ENCODE assay signal across 21 cellular contexts in the genomic region with DNA sequence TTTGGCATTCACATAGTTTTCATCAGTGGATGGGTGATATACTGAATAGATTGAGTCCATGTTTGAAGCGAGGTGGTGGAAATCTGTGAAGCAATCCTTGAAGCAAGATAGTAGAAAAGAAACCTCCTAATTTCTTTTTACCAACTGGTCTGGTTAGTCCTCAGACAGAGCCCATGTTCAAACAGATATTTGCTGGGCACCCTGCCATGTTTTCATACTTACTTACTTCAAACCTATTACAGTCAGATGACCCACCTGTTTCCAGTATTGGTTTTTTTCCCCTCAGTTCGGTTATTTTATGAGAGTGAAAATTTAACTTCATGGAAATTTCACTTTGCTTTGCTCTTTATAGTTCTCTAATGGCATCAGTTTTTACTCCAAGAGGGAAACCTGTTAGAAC. TPM values are rescaled to one million over a fixed set of nuclear protein-coding genes. Genes with fewer than 3 reads are reported as not detected.
"Had no signal": no experiment of that assay in that cellular context is flagged by ENCODE, and none has a peak within 500 bp of the region (broad histone marks: within the 10 kb centered on the region; RNA-seq: fewer than 3 reads in every experiment).

No MANE protein-coding gene starts in this region.

- DNase-seq: activated CD4-positive, alpha-beta T cell treated with anti-CD3 and anti-CD28 coated beads for 4 hours; activated CD8-positive, alpha-beta memory T cell treated with anti-CD3 and anti-CD28 coated beads, Interleukin-2, amount 50 U/mL, for 4 hours; activated CD8-positive, alpha-beta T cell treated with anti-CD3 and anti-CD28 coated beads for 36 hours; dermis blood vessel endothelial cell; effector memory CD8-positive, alpha-beta T cell; heart right ventricle; left cardiac atrium; naive B cell; retina; stimulated activated CD4-positive, alpha-beta T cell treated with anti-CD3 and anti-CD28 coated beads, Interleukin-15, amount 100 ng/mL, for 24 hours; stimulated activated CD4-positive, alpha-beta T cell treated with anti-CD3 and anti-CD28 coated beads, Interleukin-4, amount 100 ng/mL, for 1 hour; stimulated activated naive CD4-positive, alpha-beta T cell; WERI-Rb-1 had no signal

- H3K4me3 Mint-ChIP-seq: activated CD8-positive, alpha-beta T cell treated with anti-CD3 and anti-CD28 coated beads for 36 hours; activated T-helper 1 cell treated with anti-CD3 and anti-CD28 coated beads, Interleukin-12 subunit alpha, Interleukin-12 subunit beta, Interleukin-2, Interleukin-4 antibody, amounts not matched to agents 30 ng/mL and 10 ng/mL and 1 ng/mL, durations not matched to agents 14 hours and 24 hours and 36 hours; effector memory CD8-positive, alpha-beta T cell; naive B cell had no signal

- ATAC-seq: activated CD8-positive, alpha-beta T cell treated with anti-CD3 and anti-CD28 coated beads for 36 hours; effector memory CD8-positive, alpha-beta T cell; gastroesophageal sphincter; heart right ventricle; left cardiac atrium had no signal

- H3K27ac ChIP-seq: ascending aorta, epithelial cell of prostate, gastroesophageal sphincter, heart right ventricle, neutrophil, suprapubic skin, upper lobe of left lung, WERI-Rb-1 had no signal

- FAIRE-seq: bronchial epithelial cell had no signal

- H3K9me3 ChIP-seq: ascending aorta, neutrophil, suprapubic skin, upper lobe of left lung had no signal

- H3K27ac Mint-ChIP-seq: activated CD8-positive, alpha-beta T cell treated with anti-CD3 and anti-CD28 coated beads for 36 hours; activated T-helper 1 cell treated with anti-CD3 and anti-CD28 coated beads, Interleukin-12 subunit alpha, Interleukin-12 subunit beta, Interleukin-2, Interleukin-4 antibody, amounts not matched to agents 30 ng/mL and 10 ng/mL and 1 ng/mL, durations not matched to agents 14 hours and 24 hours and 36 hours; effector memory CD8-positive, alpha-beta T cell; naive B cell had no signal

- H3K27me3 ChIP-seq: ascending aorta, gastroesophageal sphincter, heart right ventricle, neutrophil, suprapubic skin, upper lobe of left lung had no signal

- H3K27me3 Mint-ChIP-seq: activated CD8-positive, alpha-beta T cell treated with anti-CD3 and anti-CD28 coated beads for 36 hours; effector memory CD8-positive, alpha-beta T cell; naive B cell had no signal

- H3K9me3 Mint-ChIP-seq: effector memory CD8-positive, alpha-beta T cell; naive B cell had no signal

- H3K4me3 ChIP-seq: ascending aorta, gastroesophageal sphincter, heart right ventricle, suprapubic skin, upper lobe of left lung had no signal

RNA-seq across cellular contexts. Expression of gene CLEC3B, which starts 26.3 kb away (rescaled TPM):
- total RNA-seq: activated CD8-positive, alpha-beta T cell treated with anti-CD3 and anti-CD28 coated beads for 36 hours; activated T-helper 1 cell treated with anti-CD3 and anti-CD28 coated beads, Interleukin-12 subunit alpha, Interleukin-12 subunit beta, Interleukin-2, Interleukin-4 antibody, amounts not matched to agents 30 ng/mL and 10 ng/mL and 1 ng/mL, durations not matched to agents 14 hours and 24 hours and 36 hours; bronchial epithelial cell had no signal
